In the genomic region with DNA sequence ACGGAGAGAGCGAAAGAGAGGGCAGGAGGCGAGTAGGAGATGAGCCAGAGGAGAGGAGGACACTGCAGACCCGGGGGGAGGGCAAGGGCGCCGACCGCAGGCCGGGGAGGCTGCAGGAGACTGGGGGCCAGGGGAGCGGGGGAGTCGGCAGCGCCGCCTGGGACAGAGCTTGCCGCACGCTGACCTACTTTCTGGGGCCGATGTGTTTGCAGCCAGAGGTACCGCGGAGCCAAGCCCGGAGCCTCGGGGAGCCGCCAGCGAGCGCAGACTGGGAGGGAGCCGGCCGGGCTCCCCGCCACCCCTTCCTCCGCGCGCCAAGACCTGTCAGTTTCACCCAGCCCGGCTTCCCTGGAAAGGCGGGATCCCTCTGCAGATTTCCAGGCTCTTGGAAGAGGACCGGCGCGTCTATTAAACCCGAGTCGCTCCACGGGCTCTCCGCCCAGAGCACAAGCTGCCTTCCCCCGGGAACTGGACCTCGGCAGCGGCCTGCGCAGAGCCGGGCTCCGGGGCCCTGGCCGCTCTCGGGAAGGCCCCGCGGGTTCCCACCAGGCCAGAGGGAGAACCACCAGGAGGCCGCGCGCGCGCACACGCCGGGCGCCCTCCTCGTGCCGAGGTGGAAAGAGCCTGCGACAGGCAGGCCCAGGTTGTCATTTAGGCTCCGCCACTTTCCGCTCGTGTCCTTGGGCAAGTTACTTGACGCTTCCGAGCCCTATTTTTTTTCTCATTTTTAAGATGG, we compare ENCODE assay signal across 1 cellular context.
TF ChIP-seq lines count a peak whose summit lies in the region.

No MANE protein-coding gene starts in this region.

TF ChIP-seq in HepG2, 621 proteins besides CTCF, POLR2A, EP300 and RAD21 (continued from another document and continues in another):
- peak; percentile 78; the same call in 1 of the 2 replicates for TF ChIP-seq ZNF142 (CRISPR knock-in tag; IDR thresholded peaks at IDR 0.05)
- 0 out of 2 replicates have a peak, but pooled peaks have one; percentile 62 for TF ChIP-seq ZNF44 (CRISPR knock-in tag; IDR thresholded peaks at IDR 0.05)
- 0 out of 2 replicates have a peak, but pooled peaks have one; percentile 63 for TF ChIP-seq SALL2 (CRISPR knock-in tag; IDR thresholded peaks at IDR 0.05)
- peak; percentile 85; the same call in 1 of the 2 replicates for TF ChIP-seq ETS1 (CRISPR knock-in tag; IDR thresholded peaks at IDR 0.05)
- TF ChIP-seq ZNF614 (CRISPR knock-in tag; IDR thresholded peaks at IDR 0.05; ENCODE audit: borderline replicate concordance): peak; percentile 73; the same call in 1 of the 2 replicates
- TF ChIP-seq KAT8 (CRISPR knock-in tag; IDR thresholded peaks at IDR 0.05): peak; percentile 42
- TF ChIP-seq, protein P1, sequence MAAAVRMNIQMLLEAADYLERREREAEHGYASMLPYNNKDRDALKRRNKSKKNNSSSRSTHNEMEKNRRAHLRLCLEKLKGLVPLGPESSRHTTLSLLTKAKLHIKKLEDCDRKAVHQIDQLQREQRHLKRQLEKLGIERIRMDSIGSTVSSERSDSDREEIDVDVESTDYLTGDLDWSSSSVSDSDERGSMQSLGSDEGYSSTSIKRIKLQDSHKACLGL (CRISPR knock-in tag; IDR thresholded peaks at IDR 0.05): 0 out of 2 replicates have a peak, but pooled peaks have one; percentile 21
- 0 out of 2 replicates have a peak, but pooled peaks have one; percentile 44 for TF ChIP-seq BORCS8-MEF2B (CRISPR knock-in tag; IDR thresholded peaks at IDR 0.05)
- no peak for TF ChIP-seq LCORL (IDR thresholded peaks at IDR 0.05)
- TF ChIP-seq LCORL (CRISPR knock-in tag; IDR thresholded peaks at IDR 0.05): no peak
- TF ChIP-seq TFDP1 (CRISPR knock-in tag; IDR thresholded peaks at IDR 0.05; ENCODE audit: borderline replicate concordance): peak; percentile 78; the same call in 1 of the 2 replicates
- TF ChIP-seq MAX (IDR thresholded peaks at IDR 0.05): peak; percentile 84
- no peak; the same call in 1 of the 2 replicates for TF ChIP-seq ZNF33B (CRISPR knock-in tag; IDR thresholded peaks at IDR 0.05)
- TF ChIP-seq ZNF205 (CRISPR knock-in tag; IDR thresholded peaks at IDR 0.05): peak; percentile 71; the same call in 1 of the 2 replicates
- TF ChIP-seq ZNF264 (CRISPR knock-in tag; IDR thresholded peaks at IDR 0.05): peak; percentile 18; the same call in 1 of the 2 replicates
- TF ChIP-seq THAP7 (CRISPR knock-in tag; IDR thresholded peaks at IDR 0.05): peak; percentile 86; the same call in 1 of the 2 replicates
- TF ChIP-seq, protein P2, sequence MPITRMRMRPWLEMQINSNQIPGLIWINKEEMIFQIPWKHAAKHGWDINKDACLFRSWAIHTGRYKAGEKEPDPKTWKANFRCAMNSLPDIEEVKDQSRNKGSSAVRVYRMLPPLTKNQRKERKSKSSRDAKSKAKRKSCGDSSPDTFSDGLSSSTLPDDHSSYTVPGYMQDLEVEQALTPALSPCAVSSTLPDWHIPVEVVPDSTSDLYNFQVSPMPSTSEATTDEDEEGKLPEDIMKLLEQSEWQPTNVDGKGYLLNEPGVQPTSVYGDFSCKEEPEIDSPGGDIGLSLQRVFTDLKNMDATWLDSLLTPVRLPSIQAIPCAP (CRISPR knock-in tag; IDR thresholded peaks at IDR 0.05; ENCODE audit: low read depth): no peak
- no peak for TF ChIP-seq MAZ (IDR thresholded peaks at IDR 0.05; ENCODE audit: borderline replicate concordance, low read depth, low read length)
- TF ChIP-seq MAZ (CRISPR knock-in tag; IDR thresholded peaks at IDR 0.05; ENCODE audit: low read depth): peak; percentile 64
- peak; percentile 76 for TF ChIP-seq ZNF30 (CRISPR knock-in tag; IDR thresholded peaks at IDR 0.05)
- TF ChIP-seq ZNF598 (CRISPR knock-in tag; IDR thresholded peaks at IDR 0.05; ENCODE audit: borderline replicate concordance): peak; percentile 63; the same call in 1 of the 2 replicates
- peak; percentile 61; the same call in 1 of the 2 replicates for TF ChIP-seq ZNF768 (CRISPR knock-in tag; IDR thresholded peaks at IDR 0.05)
- TF ChIP-seq E2F1 (CRISPR knock-in tag; IDR thresholded peaks at IDR 0.05): peak; percentile 77
- TF ChIP-seq ERF (CRISPR knock-in tag; IDR thresholded peaks at IDR 0.05): peak; percentile 56
- TF ChIP-seq, protein P3, sequence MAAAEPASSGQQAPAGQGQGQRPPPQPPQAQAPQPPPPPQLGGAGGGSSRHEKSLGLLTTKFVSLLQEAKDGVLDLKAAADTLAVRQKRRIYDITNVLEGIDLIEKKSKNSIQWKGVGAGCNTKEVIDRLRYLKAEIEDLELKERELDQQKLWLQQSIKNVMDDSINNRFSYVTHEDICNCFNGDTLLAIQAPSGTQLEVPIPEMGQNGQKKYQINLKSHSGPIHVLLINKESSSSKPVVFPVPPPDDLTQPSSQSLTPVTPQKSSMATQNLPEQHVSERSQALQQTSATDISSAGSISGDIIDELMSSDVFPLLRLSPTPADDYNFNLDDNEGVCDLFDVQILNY (CRISPR knock-in tag; conservative IDR thresholded peaks at IDR 0.05): peak; percentile 58; the same call in 1 of the 2 replicates
- peak; percentile 82; the same call in 1 of the 2 replicates for TF ChIP-seq GLI4 (CRISPR knock-in tag; IDR thresholded peaks at IDR 0.05; ENCODE audit: borderline replicate concordance)
- TF ChIP-seq, protein P4, sequence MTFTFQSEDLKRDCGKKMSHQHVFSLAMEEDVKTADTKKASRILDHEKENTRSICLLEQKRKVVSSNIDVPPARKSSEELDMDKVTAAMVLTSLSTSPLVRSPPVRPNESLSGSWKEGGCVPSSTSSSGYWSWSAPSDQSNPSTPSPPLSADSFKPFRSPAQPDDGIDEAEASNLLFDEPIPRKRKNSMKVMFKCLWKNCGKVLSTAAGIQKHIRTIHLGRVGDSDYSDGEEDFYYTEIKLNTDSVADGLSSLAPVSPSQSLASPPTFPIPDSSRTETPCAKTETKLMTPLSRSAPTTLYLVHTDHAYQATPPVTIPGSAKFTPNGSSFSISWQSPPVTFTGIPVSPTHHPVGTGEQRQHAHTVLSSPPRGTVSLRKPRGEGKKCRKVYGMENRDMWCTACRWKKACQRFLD (CRISPR knock-in tag; IDR thresholded peaks at IDR 0.05; ENCODE audit: borderline replicate concordance): peak; percentile 65; the same call in 1 of the 2 replicates
- TF ChIP-seq ZNF724P (CRISPR knock-in tag; IDR thresholded peaks at IDR 0.05; ENCODE audit: borderline replicate concordance): peak; percentile 62; the same call in 1 of the 2 replicates
- TF ChIP-seq SALL1 (CRISPR knock-in tag; IDR thresholded peaks at IDR 0.05): peak; percentile 18; the same call in 1 of the 2 replicates
- peak; percentile 39; the same call in 1 of the 2 replicates for TF ChIP-seq ZMYM4 (CRISPR knock-in tag; IDR thresholded peaks at IDR 0.05)
- peak; percentile 35; the same call in 1 of the 2 replicates for TF ChIP-seq NFYB (CRISPR knock-in tag; IDR thresholded peaks at IDR 0.05)
- TF ChIP-seq ZEB1 (IDR thresholded peaks at IDR 0.05; ENCODE audit: insufficient replicate concordance, low read depth): no peak
- 0 out of 2 replicates have a peak, but pooled peaks have one; percentile 51 for TF ChIP-seq PHF20 (CRISPR knock-in tag; IDR thresholded peaks at IDR 0.05)
- TF ChIP-seq AGO1 (IDR thresholded peaks at IDR 0.05; ENCODE audit: low read depth, low read length, poor library complexity, severe bottlenecking): peak; percentile 69
- TF ChIP-seq YY1 (IDR thresholded peaks at IDR 0.05; ENCODE audit: insufficient read depth, insufficient replicate concordance, low read depth, low read length): peak; percentile 5
- TF ChIP-seq ZKSCAN5 (CRISPR knock-in tag; IDR thresholded peaks at IDR 0.05): 0 out of 2 replicates have a peak, but pooled peaks have one; percentile 47
- TF ChIP-seq, protein P5, sequence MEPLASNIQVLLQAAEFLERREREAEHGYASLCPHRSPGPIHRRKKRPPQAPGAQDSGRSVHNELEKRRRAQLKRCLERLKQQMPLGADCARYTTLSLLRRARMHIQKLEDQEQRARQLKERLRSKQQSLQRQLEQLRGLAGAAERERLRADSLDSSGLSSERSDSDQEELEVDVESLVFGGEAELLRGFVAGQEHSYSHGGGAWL (CRISPR knock-in tag; IDR thresholded peaks at IDR 0.05): peak; percentile 75; the same call in 1 of the 2 replicates
- TF ChIP-seq TMF1 (CRISPR knock-in tag; IDR thresholded peaks at IDR 0.05; ENCODE audit: low read depth): 0 out of 2 replicates have a peak, but pooled peaks have one; percentile 20
- peak; percentile 22; the same call in 1 of the 2 replicates for TF ChIP-seq ZFP90 (CRISPR knock-in tag; IDR thresholded peaks at IDR 0.05; ENCODE audit: borderline replicate concordance)
- TF ChIP-seq ZNF296 (CRISPR knock-in tag; conservative IDR thresholded peaks at IDR 0.05): peak; percentile 78; the same call in 1 of the 2 replicates
- 0 out of 2 replicates have a peak, but pooled peaks have one; percentile 37 for TF ChIP-seq IRX3 (CRISPR knock-in tag; IDR thresholded peaks at IDR 0.05; ENCODE audit: borderline replicate concordance, low read depth)
- TF ChIP-seq NAIF1 (CRISPR knock-in tag; IDR thresholded peaks at IDR 0.05; ENCODE audit: borderline replicate concordance): no peak
- TF ChIP-seq TEAD2 (CRISPR knock-in tag; IDR thresholded peaks at IDR 0.05): 0 out of 2 replicates have a peak, but pooled peaks have one; percentile 57
